8 cellular contexts compared by ENCODE assay signal in genomic region chr1:1778827-1779675, GRCh38. TPM values are rescaled to one million over a fixed set of nuclear protein-coding genes. Genes with fewer than 3 reads are reported as not detected.
DNase-seq lines count a peak whose midpoint lies in the region; ATAC-seq and TF ChIP-seq lines count a peak whose summit lies in the region.

No MANE protein-coding gene starts in this region.

- TF ChIP-seq CTCF in ascending aorta (IDR thresholded peaks at IDR 0.05), result no peak

- H3K4me3 ChIP-seq in Jurkat, Clone E6-1 (ENCODE audit: low read length), result peak overlapping the region; percentile 63
- H3K4me3 ChIP-seq in ascending aorta, result peak overlapping the region; percentile 89 to 91
- H3K4me3 ChIP-seq in iPS-18c (ENCODE audit: insufficient read depth, low read depth, low read length), result peak overlapping the region; percentile 71

- H3K9me3 ChIP-seq in ascending aorta, result no peaks in the 10 kb centered on the region
- H3K9me3 ChIP-seq in iPS-18c (ENCODE audit: control insufficient read depth, insufficient read depth, low read length), result no peaks in the 10 kb centered on the region

- ATAC-seq in GM21529 (IDR thresholded peaks at IDR 0.05; ENCODE audit: unreplicated experiment), result peak; percentile 60

- intact Hi-C loops in ascending aorta (cut with DNase I), result loop anchor here (1.0 to 2.0 kb wide), 3 partner anchors 28 to 127 kb away; partner anchors contain the start of gene GNB1

- H3K27me3 ChIP-seq in ascending aorta, result no peaks in the 10 kb centered on the region

- no peaks in the 10 kb centered on the region for H3K36me3 ChIP-seq in ascending aorta

- DNase-seq in ELR (ENCODE audit: low read depth) (peak; percentile 44), SW480 (ENCODE audit: low spot score) (peak; percentile 85), ascending aorta (ENCODE audit: low spot score in 2 of 2) (peak; percentile 47 to 84), amniotic stem cell (lab: John Stamatoyannopoulos, UW) (no peak)
- DNase-seq in Jurkat, Clone E6-1 (ENCODE audit: low read depth, low spot score), result peak; percentile 52
- DNase-seq in stimulated activated CD4-positive, alpha-beta T cell treated with anti-CD3 and anti-CD28 coated beads, Interleukin-12 subunit alpha, Interleukin-12 subunit beta, amount 100 ng/mL, for 24 hours (ENCODE audit: low read depth in 2 of 2), result peak; percentile 64 to 77

- H3K4me1 ChIP-seq in ascending aorta, result peaks cover 17 to 56% of the 10 kb centered on the region in 2 donors

- peak overlapping the region; percentile 54 to 92 for H3K27ac ChIP-seq in ascending aorta

RNA-seq across cellular contexts. Expression of gene NADK, which starts 0.8 kb away (rescaled TPM):
- polyA plus RNA-seq in Jurkat, Clone E6-1 (2012; ENCODE audit: insufficient read depth, insufficient read length), result 59.7 TPM
- total RNA-seq in ascending aorta, result 104 TPM

RNA-seq across cellular contexts. Expression of gene CDK11A, which starts 54.9 kb away (rescaled TPM):
- polyA plus RNA-seq in Jurkat, Clone E6-1 (2012; ENCODE audit: insufficient read depth, insufficient read length), result 42.4 TPM
- total RNA-seq in ascending aorta, result 150 TPM
